ENCODE assay signal across 8 cellular contexts in the genomic region with DNA sequence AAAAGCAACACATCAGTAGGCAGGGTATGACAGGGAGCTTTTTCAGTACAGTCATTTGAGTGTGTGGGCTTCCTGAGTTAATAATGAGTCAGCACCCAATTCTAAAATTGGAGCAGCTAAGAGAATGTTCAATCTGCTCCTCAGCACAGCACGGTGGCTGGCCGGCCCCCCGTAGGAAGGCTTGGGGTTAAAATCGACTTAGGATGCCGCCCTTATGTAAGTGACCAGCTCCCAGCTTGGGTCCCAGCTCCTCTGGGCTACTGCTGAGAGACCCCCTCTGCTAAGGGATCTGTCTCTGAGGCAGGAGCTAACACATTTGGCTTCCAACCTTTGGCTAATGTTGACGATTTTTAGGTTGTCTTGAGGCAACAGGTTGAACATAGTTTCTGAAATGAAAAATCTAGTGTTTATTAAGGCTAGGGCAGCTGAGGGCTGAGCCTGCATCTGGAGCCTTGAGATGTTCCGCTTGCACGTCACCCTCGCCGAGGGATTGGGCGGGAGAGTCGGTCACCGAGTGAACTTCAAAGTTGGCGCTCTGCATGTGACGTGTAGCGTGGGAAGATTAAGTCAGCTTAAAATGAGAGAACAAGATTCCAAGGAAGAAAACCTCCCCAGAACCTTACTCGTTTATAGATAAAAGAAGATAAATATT.
DNase-seq lines count a peak whose midpoint lies in the region; ATAC-seq and TF ChIP-seq lines count a peak whose summit lies in the region.
"Not testable (repeated sequence)": the region's sequence is repeated elsewhere in the genome, so short reads cannot be mapped to it uniquely, and the experiment has no call there.

No MANE protein-coding gene starts in this region.

- POLR2A ChIA-PET in activated CD8-positive, alpha-beta T cell treated with anti-CD3 and anti-CD28 coated beads, Interleukin-2, amount 10 ng/mL, durations not matched to agents 7 days and 5 days (lab: Charles Lee) = not testable (repeated sequence)

- H3K27ac Mint-ChIP-seq in activated CD8-positive, alpha-beta T cell treated with anti-CD3 and anti-CD28 coated beads, Interleukin-2, amount 10 ng/mL, durations not matched to agents 7 days and 5 days = peak overlapping the region; percentile 75

- H3K27me3 ChIP-seq in left lung = not testable (repeated sequence)

- H3K36me3 ChIP-seq in left lung = not testable (repeated sequence)

- ATAC-seq in GM21360 (IDR thresholded peaks at IDR 0.05; ENCODE audit: unreplicated experiment) = peak; percentile 63
- peak; percentile 50 for ATAC-seq in HG03039 (IDR thresholded peaks at IDR 0.05; ENCODE audit: unreplicated experiment)
- ATAC-seq in activated CD8-positive, alpha-beta T cell treated with anti-CD3 and anti-CD28 coated beads, Interleukin-2, amount 10 ng/mL, durations not matched to agents 7 days and 5 days = peak; percentile 30
- ATAC-seq in left lung = peak; percentile 45

- not testable (repeated sequence) for H3K9me3 Mint-ChIP-seq in activated CD8-positive, alpha-beta T cell treated with anti-CD3 and anti-CD28 coated beads, Interleukin-2, amount 10 ng/mL, durations not matched to agents 7 days and 5 days (ENCODE audit: insufficient read depth)

- DNase-seq in EH (ENCODE audit: low read depth) (peak; percentile 51), M059J (ENCODE audit: low read depth) (peak; percentile 37), dermis blood vessel endothelial cell (peak; percentile 30)
- DNase-seq in activated CD8-positive, alpha-beta T cell treated with anti-CD3 and anti-CD28 coated beads, Interleukin-2, amount 10 ng/mL, durations not matched to agents 7 days and 5 days; left lung: not testable (repeated sequence)
- DNase-seq in stimulated activated CD8-positive, alpha-beta memory T cell treated with anti-CD3 and anti-CD28 coated beads, Interleukin-4, amount 100 ng/mL, for 48 hours = peak; percentile 48

- peak overlapping the region; percentile 67 to 80 for H3K27ac ChIP-seq in left lung

- CTCF ChIA-PET in activated CD8-positive, alpha-beta T cell treated with anti-CD3 and anti-CD28 coated beads, Interleukin-2, amount 10 ng/mL, durations not matched to agents 7 days and 5 days (lab: Charles Lee) = not testable (repeated sequence)

- not testable (repeated sequence) for H3K36me3 Mint-ChIP-seq in activated CD8-positive, alpha-beta T cell treated with anti-CD3 and anti-CD28 coated beads, Interleukin-2, amount 10 ng/mL, durations not matched to agents 7 days and 5 days (ENCODE audit: low read depth)

- not testable (repeated sequence) for H3K9me3 ChIP-seq in left lung

- peaks cover 0 to 11% of the 10 kb centered on the region in 2 donors for H3K4me1 ChIP-seq in left lung

- H3K4me1 Mint-ChIP-seq in activated CD8-positive, alpha-beta T cell treated with anti-CD3 and anti-CD28 coated beads, Interleukin-2, amount 10 ng/mL, durations not matched to agents 7 days and 5 days (ENCODE audit: low read depth) = peaks cover 27% of the 10 kb centered on the region

- peak overlapping the region; percentile 76 for H3K4me3 Mint-ChIP-seq in activated CD8-positive, alpha-beta T cell treated with anti-CD3 and anti-CD28 coated beads, Interleukin-2, amount 10 ng/mL, durations not matched to agents 7 days and 5 days

- not testable (repeated sequence) for H3K27me3 Mint-ChIP-seq in activated CD8-positive, alpha-beta T cell treated with anti-CD3 and anti-CD28 coated beads, Interleukin-2, amount 10 ng/mL, durations not matched to agents 7 days and 5 days (ENCODE audit: low read depth)

- peak overlapping the region in 1 of 2 donors; percentile 42 for H3K4me3 ChIP-seq in left lung

- not testable (repeated sequence) for TF ChIP-seq CTCF in left lung (IDR thresholded peaks at IDR 0.05)

- intact Hi-C loops in left lung (cut with DNase I) = not testable (repeated sequence)
